ENCODE assay signal across 1 cellular context in genomic region chr19:12783226-12783848, GRCh38.
TF ChIP-seq lines count a peak whose summit lies in the region.

No MANE protein-coding gene starts in this region.

TF ChIP-seq in liver, 16 proteins besides CTCF, POLR2A, EP300 and RAD21 (continued from another document):
- TF ChIP-seq, protein P1, sequence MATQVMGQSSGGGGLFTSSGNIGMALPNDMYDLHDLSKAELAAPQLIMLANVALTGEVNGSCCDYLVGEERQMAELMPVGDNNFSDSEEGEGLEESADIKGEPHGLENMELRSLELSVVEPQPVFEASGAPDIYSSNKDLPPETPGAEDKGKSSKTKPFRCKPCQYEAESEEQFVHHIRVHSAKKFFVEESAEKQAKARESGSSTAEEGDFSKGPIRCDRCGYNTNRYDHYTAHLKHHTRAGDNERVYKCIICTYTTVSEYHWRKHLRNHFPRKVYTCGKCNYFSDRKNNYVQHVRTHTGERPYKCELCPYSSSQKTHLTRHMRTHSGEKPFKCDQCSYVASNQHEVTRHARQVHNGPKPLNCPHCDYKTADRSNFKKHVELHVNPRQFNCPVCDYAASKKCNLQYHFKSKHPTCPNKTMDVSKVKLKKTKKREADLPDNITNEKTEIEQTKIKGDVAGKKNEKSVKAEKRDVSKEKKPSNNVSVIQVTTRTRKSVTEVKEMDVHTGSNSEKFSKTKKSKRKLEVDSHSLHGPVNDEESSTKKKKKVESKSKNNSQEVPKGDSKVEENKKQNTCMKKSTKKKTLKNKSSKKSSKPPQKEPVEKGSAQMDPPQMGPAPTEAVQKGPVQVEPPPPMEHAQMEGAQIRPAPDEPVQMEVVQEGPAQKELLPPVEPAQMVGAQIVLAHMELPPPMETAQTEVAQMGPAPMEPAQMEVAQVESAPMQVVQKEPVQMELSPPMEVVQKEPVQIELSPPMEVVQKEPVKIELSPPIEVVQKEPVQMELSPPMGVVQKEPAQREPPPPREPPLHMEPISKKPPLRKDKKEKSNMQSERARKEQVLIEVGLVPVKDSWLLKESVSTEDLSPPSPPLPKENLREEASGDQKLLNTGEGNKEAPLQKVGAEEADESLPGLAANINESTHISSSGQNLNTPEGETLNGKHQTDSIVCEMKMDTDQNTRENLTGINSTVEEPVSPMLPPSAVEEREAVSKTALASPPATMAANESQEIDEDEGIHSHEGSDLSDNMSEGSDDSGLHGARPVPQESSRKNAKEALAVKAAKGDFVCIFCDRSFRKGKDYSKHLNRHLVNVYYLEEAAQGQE (IDR thresholded peaks at IDR 0.05) = no peak
- TF ChIP-seq TAF1 (conservative IDR thresholded peaks at IDR 0.05) (no peak), RXRA (IDR thresholded peaks at IDR 0.05) (no peak)
